In genomic region chr18:28164772-28165483, GRCh38 we compare ENCODE assay signal across 3 cellular contexts.
A peak's percentile ranks its signal among the peaks of the same experiment; 100 is the strongest.
TF ChIP-seq lines count a peak whose summit lies in the region.

No MANE protein-coding gene starts in this region.

TF ChIP-seq in SK-N-SH, 30 proteins besides CTCF, POLR2A, EP300 and RAD21:
- no peak for TF ChIP-seq YY1 (IDR thresholded peaks at IDR 0.05; ENCODE audit: low read depth)
- no peak for TF ChIP-seq GATA2 (CRISPR knock-in tag; IDR thresholded peaks at IDR 0.05)
- 0 out of 2 replicates have a peak, but pooled peaks have one; percentile 16 for TF ChIP-seq PBX3 (IDR thresholded peaks at IDR 0.05)
- TF ChIP-seq RXRA (IDR thresholded peaks at IDR 0.05; ENCODE audit: borderline replicate concordance, low read depth): no peak
- no peak for TF ChIP-seq SMC3 (IDR thresholded peaks at IDR 0.05; ENCODE audit: low read depth, low read length)
- no peak for TF ChIP-seq TEAD4 (IDR thresholded peaks at IDR 0.05; ENCODE audit: borderline replicate concordance, insufficient read depth)
- TF ChIP-seq ZBTB33 (IDR thresholded peaks at IDR 0.05; ENCODE audit: borderline replicate concordance, low read depth): no peak

TF ChIP-seq in SK-N-SH treated with all-trans-retinoic acid at 6 μM for 48 hours, 23 proteins besides CTCF, POLR2A, EP300 and RAD21:
- TF ChIP-seq TCF4 (CRISPR knock-in tag; IDR thresholded peaks at IDR 0.05; ENCODE audit: borderline replicate concordance) (no peak), CSDC2 (CRISPR knock-in tag; IDR thresholded peaks at IDR 0.05) (no peak), TOX (CRISPR knock-in tag; IDR thresholded peaks at IDR 0.05; ENCODE audit: borderline replicate concordance) (no peak)

TF ChIP-seq in HepG2, 621 proteins besides CTCF, POLR2A, EP300 and RAD21:
- TF ChIP-seq TRIM22 (IDR thresholded peaks at IDR 0.05) (no peak), ZMYM3 (CRISPR knock-in tag; IDR thresholded peaks at IDR 0.05) (peak; percentile 50), ZNF615 (CRISPR knock-in tag; IDR thresholded peaks at IDR 0.05; ENCODE audit: borderline replicate concordance) (no peak), EEA1 (CRISPR knock-in tag; IDR thresholded peaks at IDR 0.05; ENCODE audit: borderline replicate concordance) (no peak), RBM39 (IDR thresholded peaks at IDR 0.05; ENCODE audit: low read depth, low read length, poor library complexity, severe bottlenecking) (no peak), KAT2B (IDR thresholded peaks at IDR 0.05; ENCODE audit: borderline replicate concordance, low read depth, low read length) (no peak), CREB3 (CRISPR knock-in tag; IDR thresholded peaks at IDR 0.05) (no peak), PTBP1 (IDR thresholded peaks at IDR 0.05; ENCODE audit: low read depth, low read length, poor library complexity, severe bottlenecking) (no peak), NFATC3 (CRISPR knock-in tag; IDR thresholded peaks at IDR 0.05) (no peak), HNF4A (CRISPR knock-in tag; IDR thresholded peaks at IDR 0.05) (peak; percentile 51; the same call in 1 of the 2 replicates), ZNF737 (CRISPR knock-in tag; IDR thresholded peaks at IDR 0.05; ENCODE audit: borderline replicate concordance) (no peak), KLF9 (CRISPR knock-in tag; IDR thresholded peaks at IDR 0.05; ENCODE audit: low read depth) (no peak), CCDC6 (CRISPR knock-in tag; IDR thresholded peaks at IDR 0.05) (no peak), ZNF263 (CRISPR knock-in tag; IDR thresholded peaks at IDR 0.05) (peak; percentile 77), CERS6 (CRISPR knock-in tag; IDR thresholded peaks at IDR 0.05) (no peak), ZBTB43 (CRISPR knock-in tag; conservative IDR thresholded peaks at IDR 0.05) (0 out of 2 replicates have a peak, but pooled peaks have one; percentile 14), MYC (CRISPR knock-in tag; IDR thresholded peaks at IDR 0.05; ENCODE audit: borderline replicate concordance) (no peak), ZBTB25 (CRISPR knock-in tag; IDR thresholded peaks at IDR 0.05) (no peak), ZNF770 (CRISPR knock-in tag; IDR thresholded peaks at IDR 0.05) (peak; percentile 85), ETS1 (CRISPR knock-in tag; IDR thresholded peaks at IDR 0.05) (no peak), RARA (CRISPR knock-in tag; IDR thresholded peaks at IDR 0.05) (peak; percentile 84), ELF3 (CRISPR knock-in tag; IDR thresholded peaks at IDR 0.05) (no peak), ZNF24 (IDR thresholded peaks at IDR 0.05) (no peak), LBX2 (CRISPR knock-in tag; IDR thresholded peaks at IDR 0.05; ENCODE audit: borderline replicate concordance) (no peak), ZSCAN29 (CRISPR knock-in tag; conservative IDR thresholded peaks at IDR 0.05) (no peak), U2AF1 (optimal IDR thresholded peaks at IDR 0.05; ENCODE audit: low read depth, low read length) (no peak), ZNF121 (CRISPR knock-in tag; IDR thresholded peaks at IDR 0.05) (peak; percentile 90), ZFP62 (CRISPR knock-in tag; IDR thresholded peaks at IDR 0.05) (no peak), MATR3 (CRISPR knock-in tag; IDR thresholded peaks at IDR 0.05) (no peak), ERF (CRISPR knock-in tag; IDR thresholded peaks at IDR 0.05) (no peak), ZNF557 (CRISPR knock-in tag; IDR thresholded peaks at IDR 0.05) (no peak), CAMTA2 (CRISPR knock-in tag; IDR thresholded peaks at IDR 0.05; ENCODE audit: borderline replicate concordance) (no peak), TP53 (CRISPR knock-in tag; conservative IDR thresholded peaks at IDR 0.05) (no peak), RAD51 (IDR thresholded peaks at IDR 0.05; ENCODE audit: borderline replicate concordance) (no peak), ZBTB14 (CRISPR knock-in tag; IDR thresholded peaks at IDR 0.05) (no peak), RELA (CRISPR knock-in tag; IDR thresholded peaks at IDR 0.05) (no peak), MXD3 (CRISPR knock-in tag; IDR thresholded peaks at IDR 0.05) (no peak), ISX (CRISPR knock-in tag; conservative IDR thresholded peaks at IDR 0.05) (no peak), NR2F1 (CRISPR knock-in tag; IDR thresholded peaks at IDR 0.05) (0 out of 4 replicates have a peak, but pooled peaks of 1 of the 2 experiments have one; percentile 26), RFXAP (CRISPR knock-in tag; IDR thresholded peaks at IDR 0.05; ENCODE audit: borderline replicate concordance) (no peak)
